ENCODE assay signal across 19 cellular contexts in the genomic region with DNA sequence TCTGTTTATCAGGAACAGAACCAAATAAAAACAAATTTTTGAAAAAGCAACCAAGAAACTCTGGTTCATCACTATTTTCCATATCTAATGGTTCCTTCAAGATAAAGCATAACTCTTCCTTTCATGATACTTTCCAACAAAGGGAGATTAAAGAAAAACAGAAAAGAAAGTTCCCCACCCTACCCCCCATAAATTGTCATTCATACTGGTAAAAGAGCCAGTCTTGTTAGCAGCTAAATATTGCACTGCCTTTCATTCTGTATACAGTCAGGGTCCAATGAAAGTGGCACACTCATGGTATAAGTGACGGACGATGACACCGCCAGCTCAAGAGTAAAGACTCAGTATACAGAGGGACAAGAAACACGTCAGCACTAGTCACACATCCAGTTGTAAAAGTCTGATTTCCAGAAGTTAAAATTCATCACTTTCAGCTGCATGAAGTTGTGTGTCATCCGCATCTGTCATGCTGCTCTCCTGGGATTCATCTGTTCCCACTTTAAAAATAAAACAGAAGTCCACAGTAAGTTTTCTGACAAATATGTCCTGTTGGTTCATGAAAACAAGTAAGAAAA.
DNase-seq lines count a peak whose midpoint lies in the region; ATAC-seq and TF ChIP-seq lines count a peak whose summit lies in the region.
"Had no signal": no experiment of that assay in that cellular context is flagged by ENCODE, and none has a peak within 500 bp of the region (broad histone marks: within the 10 kb centered on the region; RNA-seq: fewer than 3 reads in every experiment).

No MANE protein-coding gene starts in this region.

- H3K27ac Mint-ChIP-seq in stimulated activated naive CD8-positive, alpha-beta T cell treated with anti-CD3 and anti-CD28 coated beads, Interleukin-15, Interleukin-2, amounts not matched to agents 100 ng/mL and 50 ng/mL, for 24 hours, result peak overlapping the region; percentile 17
- no peak overlapping the region for H3K27ac Mint-ChIP-seq in activated naive CD4-positive, alpha-beta T cell treated with anti-CD3 and anti-CD28 coated beads for 36 hours
- H3K27ac Mint-ChIP-seq: B cell, neural progenitor cell had no signal

- no peaks in the 10 kb centered on the region for H3K9me3 ChIP-seq in Panc1 (ENCODE audit: control insufficient read depth, insufficient read depth, low read depth, low read length)
- H3K9me3 ChIP-seq: body of pancreas, right atrium auricular region had no signal

- intact Hi-C loops in Panc1 (cut with micrococcal nuclease; ENCODE audit: unreplicated experiment), result no loop called here
- intact Hi-C loops in activated naive CD4-positive, alpha-beta T cell treated with anti-CD3 and anti-CD28 coated beads for 36 hours (cut with micrococcal nuclease), result loop anchor here (10.0 kb wide), 1 partner anchor 64 kb away; a partner anchor contains a TSS
- intact Hi-C loops in posterior cingulate gyrus (cut with DNase I), result no loop called here

- H3K36me3 Mint-ChIP-seq in stimulated activated naive CD8-positive, alpha-beta T cell treated with anti-CD3 and anti-CD28 coated beads, Interleukin-15, Interleukin-2, amounts not matched to agents 100 ng/mL and 50 ng/mL, for 24 hours (ENCODE audit: low read depth), result peaks cover 43% of the 10 kb centered on the region
- H3K36me3 Mint-ChIP-seq in activated naive CD4-positive, alpha-beta T cell treated with anti-CD3 and anti-CD28 coated beads for 36 hours (ENCODE audit: low read depth), result peaks cover 14% of the 10 kb centered on the region

- H3K9me3 Mint-ChIP-seq in stimulated activated naive CD8-positive, alpha-beta T cell treated with anti-CD3 and anti-CD28 coated beads, Interleukin-15, Interleukin-2, amounts not matched to agents 100 ng/mL and 50 ng/mL, for 24 hours, result no peaks in the 10 kb centered on the region
- no peaks in the 10 kb centered on the region for H3K9me3 Mint-ChIP-seq in activated naive CD4-positive, alpha-beta T cell treated with anti-CD3 and anti-CD28 coated beads for 36 hours
- H3K9me3 Mint-ChIP-seq: H9, neural progenitor cell had no signal

- peak overlapping the region; percentile 21; the same call in 1 of the 2 replicates for H3K27ac ChIP-seq in Panc1 (ENCODE audit: low read length)
- H3K27ac ChIP-seq: body of pancreas, neural progenitor cell had no signal

- CTCF ChIA-PET in Panc1 (lab: Charles Lee), result no interaction called here
- CTCF ChIA-PET in activated naive CD4-positive, alpha-beta T cell treated with anti-CD3 and anti-CD28 coated beads for 36 hours (lab: Charles Lee), result interaction anchor here (0.9 kb wide), 1 partner anchor 48 kb away, joined by 3 read pairs; no protein-coding TSS in a partner anchor

- H3K4me1 Mint-ChIP-seq in stimulated activated naive CD8-positive, alpha-beta T cell treated with anti-CD3 and anti-CD28 coated beads, Interleukin-15, Interleukin-2, amounts not matched to agents 100 ng/mL and 50 ng/mL, for 24 hours (ENCODE audit: low read depth), result peaks cover 20% of the 10 kb centered on the region
- H3K4me1 Mint-ChIP-seq in activated naive CD4-positive, alpha-beta T cell treated with anti-CD3 and anti-CD28 coated beads for 36 hours (ENCODE audit: low read depth), result peaks cover 15% of the 10 kb centered on the region
- H3K4me1 Mint-ChIP-seq: B cell, neural progenitor cell had no signal

- no peak for ATAC-seq in stimulated activated naive CD8-positive, alpha-beta T cell treated with anti-CD3 and anti-CD28 coated beads, Interleukin-15, Interleukin-2, amounts not matched to agents 100 U/mL and 50 U/mL, for 24 hours
- no peak for ATAC-seq in Panc1
- ATAC-seq: body of pancreas had no signal

- BruUV-seq in Panc1 (replicated peaks; lab: Mats Ljungman, UMichigan), result no TSS peak

- TF ChIP-seq CTCF in Panc1 (IDR thresholded peaks at IDR 0.05), result no peak

- POLR2A ChIA-PET in Panc1 (lab: Charles Lee), result no interaction called here

- in situ Hi-C loops in Panc1 (cut with HindIII; ENCODE audit: low pct_unique_long_range_greater_than_20kb, low sequenced_read_pairs), result no loop called here

- H3K27me3 Mint-ChIP-seq in stimulated activated naive CD8-positive, alpha-beta T cell treated with anti-CD3 and anti-CD28 coated beads, Interleukin-15, Interleukin-2, amounts not matched to agents 100 ng/mL and 50 ng/mL, for 24 hours, result no peaks in the 10 kb centered on the region
- H3K27me3 Mint-ChIP-seq in activated naive CD4-positive, alpha-beta T cell treated with anti-CD3 and anti-CD28 coated beads for 36 hours (ENCODE audit: low read depth), result no peaks in the 10 kb centered on the region
- H3K27me3 Mint-ChIP-seq: B cell had no signal

- no peak overlapping the region for H3K4me3 Mint-ChIP-seq in stimulated activated naive CD8-positive, alpha-beta T cell treated with anti-CD3 and anti-CD28 coated beads, Interleukin-15, Interleukin-2, amounts not matched to agents 100 ng/mL and 50 ng/mL, for 24 hours
- H3K4me3 Mint-ChIP-seq in activated naive CD4-positive, alpha-beta T cell treated with anti-CD3 and anti-CD28 coated beads for 36 hours, result no peak overlapping the region
- H3K4me3 Mint-ChIP-seq: B cell, H9, neural progenitor cell had no signal

- no peak for DNase-seq in stimulated activated naive CD8-positive, alpha-beta T cell treated with anti-CD3 and anti-CD28 coated beads, Interleukin-15, Interleukin-2, amounts not matched to agents 100 U/mL and 50 U/mL, for 24 hours
- no peak for DNase-seq in Panc1 (ENCODE audit: low read depth, low spot score)
- DNase-seq in fibroblast of peridontal ligament (ENCODE audit: extremely low read depth), result peak; percentile 37
- DNase-seq in Ammon's horn (ENCODE audit: low spot score), result no peak
- DNase-seq in NCI-H146 treated with DMSO at 0.1 percent for 48 hours (lab: John Stamatoyannopoulos, UW; ENCODE audit: unreplicated experiment), result no peak
- no peak for DNase-seq in activated naive CD4-positive, alpha-beta T cell treated with anti-CD3 and anti-CD28 coated beads for 36 hours
- DNase-seq in posterior cingulate gyrus, result no peak
- DNase-seq: activated CD8-positive, alpha-beta memory T cell treated with anti-CD3 and anti-CD28 coated beads for 24 hours; activated gamma-delta T cell; body of pancreas; DMS153; H9; NCI-H1417 treated with DMSO at 0.1 percent for 48 hours; trophoblast cell had no signal

- H3K4me3 ChIP-seq in Panc1 (ENCODE audit: low read depth in 2 of 2, low read length in 2 of 2), result no peak overlapping the region
- H3K4me3 ChIP-seq: body of pancreas, neural progenitor cell, right atrium auricular region, SK-N-MC had no signal

- no peaks in the 10 kb centered on the region for H3K27me3 ChIP-seq in Panc1 (ENCODE audit: control insufficient read depth, insufficient read depth, low read length)
- H3K27me3 ChIP-seq: body of pancreas, neural progenitor cell, right atrium auricular region had no signal

- H3K4me1 ChIP-seq in Panc1 (ENCODE audit: control insufficient read depth, insufficient read depth, low read length), result peaks cover 3% of the 10 kb centered on the region; the same call in 1 of the 2 replicates
- H3K4me1 ChIP-seq: body of pancreas, neural progenitor cell, right atrium auricular region had no signal

- H3K36me3 ChIP-seq in Panc1 (ENCODE audit: control insufficient read depth, insufficient read depth, low read length), result peaks cover 16% of the 10 kb centered on the region; the same call in 1 of the 2 replicates
- H3K36me3 ChIP-seq: neural progenitor cell had no signal
